In genomic region chr6:25280617-25280990, GRCh38 we compare ENCODE assay signal across 9 cellular contexts. TPM values are rescaled to one million over a fixed set of nuclear protein-coding genes. Genes with fewer than 3 reads are reported as not detected.
DNase-seq lines count a peak whose midpoint lies in the region; ATAC-seq lines count a peak whose summit lies in the region.
"Had no signal": no experiment of that assay in that cellular context is flagged by ENCODE, and none has a peak within 500 bp of the region (broad histone marks: within the 10 kb centered on the region; RNA-seq: fewer than 3 reads in every experiment).

No MANE protein-coding gene starts in this region.

- H3K9ac ChIP-seq in subcutaneous abdominal adipose tissue (ENCODE audit: low read length in 5 of 5) = peak overlapping the region in 1 of 5 donors; percentile 73

- H3K9me3 Mint-ChIP-seq in T-helper 2 cell treated with Interferon-gamma antibody and Interleukin-4, amounts not matched to agents 5 μg/mL and 100 μg/mL, for 36 hours = no peaks in the 10 kb centered on the region
- no peaks in the 10 kb centered on the region for H3K9me3 Mint-ChIP-seq in activated CD8-positive, alpha-beta T cell treated with anti-CD3 and anti-CD28 coated beads, Interleukin-2, amount 10 ng/mL, durations not matched to agents 7 days and 5 days (ENCODE audit: insufficient read depth)
- no peaks in the 10 kb centered on the region for H3K9me3 Mint-ChIP-seq in immature natural killer cell

- H3K4me1 Mint-ChIP-seq in T-helper 2 cell treated with Interferon-gamma antibody and Interleukin-4, amounts not matched to agents 5 μg/mL and 100 μg/mL, for 36 hours (ENCODE audit: low read depth) = peaks cover 20% of the 10 kb centered on the region
- peaks cover 20% of the 10 kb centered on the region for H3K4me1 Mint-ChIP-seq in activated CD8-positive, alpha-beta T cell treated with anti-CD3 and anti-CD28 coated beads, Interleukin-2, amount 10 ng/mL, durations not matched to agents 7 days and 5 days (ENCODE audit: low read depth)
- H3K4me1 Mint-ChIP-seq in immature natural killer cell = peaks cover 18 to 26% of the 10 kb centered on the region in 2 donors

- H3K36me3 ChIP-seq in subcutaneous abdominal adipose tissue (ENCODE audit: control insufficient read depth in 5 of 5, insufficient read depth in 5 of 5, low read length in 5 of 5) = peaks cover 0 to 2% (median 0%) of the 10 kb centered on the region in 5 donors

- CTCF ChIA-PET in activated CD8-positive, alpha-beta T cell treated with anti-CD3 and anti-CD28 coated beads, Interleukin-2, amount 10 ng/mL, durations not matched to agents 7 days and 5 days (lab: Charles Lee) = interaction anchor here (2.9 to 6.6 kb wide), 4 partner anchors 15 to 208 kb away, joined by 22 to 233 read pairs (median 46); no protein-coding TSS in a partner anchor

- no peaks in the 10 kb centered on the region for H3K36me3 Mint-ChIP-seq in T-helper 2 cell treated with Interferon-gamma antibody and Interleukin-4, amounts not matched to agents 5 μg/mL and 100 μg/mL, for 36 hours (ENCODE audit: low read depth)
- peaks cover 3% of the 10 kb centered on the region for H3K36me3 Mint-ChIP-seq in activated CD8-positive, alpha-beta T cell treated with anti-CD3 and anti-CD28 coated beads, Interleukin-2, amount 10 ng/mL, durations not matched to agents 7 days and 5 days (ENCODE audit: low read depth)
- H3K36me3 Mint-ChIP-seq in immature natural killer cell = no peaks in the 10 kb centered on the region

- POLR2A ChIA-PET in activated CD8-positive, alpha-beta T cell treated with anti-CD3 and anti-CD28 coated beads, Interleukin-2, amount 10 ng/mL, durations not matched to agents 7 days and 5 days (lab: Charles Lee) = no interaction called here

- no peak for DNase-seq in T-helper 2 cell treated with Interferon-gamma antibody and Interleukin-4, amounts not matched to agents 5 μg/mL and 100 μg/mL, for 36 hours (ENCODE audit: low spot score)
- no peak for DNase-seq in T-helper 2 cell
- DNase-seq in activated CD8-positive, alpha-beta T cell treated with anti-CD3 and anti-CD28 coated beads, Interleukin-2, amount 10 ng/mL, durations not matched to agents 7 days and 5 days = no peak
- no peak for DNase-seq in immature natural killer cell
- no peak for DNase-seq in amniotic stem cell (lab: John Stamatoyannopoulos, UW)
- DNase-seq in NK-92 treated with Interleukin-12 subunit alpha and Interleukin-12 subunit beta, amount 100 ng/mL, for 24 hours (lab: John Stamatoyannopoulos, UW) = no peak
- DNase-seq: MV-4-11 had no signal

- ATAC-seq in activated CD8-positive, alpha-beta T cell treated with anti-CD3 and anti-CD28 coated beads, Interleukin-2, amount 10 ng/mL, durations not matched to agents 7 days and 5 days = no peak
- no peak for ATAC-seq in HG03159 (IDR thresholded peaks at IDR 0.05; ENCODE audit: unreplicated experiment)

- peak overlapping the region; percentile 89 for H3K4me3 Mint-ChIP-seq in T-helper 2 cell treated with Interferon-gamma antibody and Interleukin-4, amounts not matched to agents 5 μg/mL and 100 μg/mL, for 36 hours
- peak overlapping the region; percentile 76 for H3K4me3 Mint-ChIP-seq in activated CD8-positive, alpha-beta T cell treated with anti-CD3 and anti-CD28 coated beads, Interleukin-2, amount 10 ng/mL, durations not matched to agents 7 days and 5 days
- peak overlapping the region; percentile 68 to 85 (median 80) for H3K4me3 Mint-ChIP-seq in immature natural killer cell

- peaks cover 4 to 30% (median 25%) of the 10 kb centered on the region in 5 donors for H3K4me1 ChIP-seq in subcutaneous abdominal adipose tissue (ENCODE audit: control insufficient read depth in 5 of 5, insufficient read depth in 5 of 5, low read length in 5 of 5)

- no peak overlapping the region for H3K27ac Mint-ChIP-seq in T-helper 2 cell treated with Interferon-gamma antibody and Interleukin-4, amounts not matched to agents 5 μg/mL and 100 μg/mL, for 36 hours
- H3K27ac Mint-ChIP-seq in activated CD8-positive, alpha-beta T cell treated with anti-CD3 and anti-CD28 coated beads, Interleukin-2, amount 10 ng/mL, durations not matched to agents 7 days and 5 days = peak overlapping the region; percentile 48
- H3K27ac Mint-ChIP-seq in immature natural killer cell = peak overlapping the region in 1 of 6 donors; percentile 80

- peaks cover 0 to 3% (median 0%) of the 10 kb centered on the region in 5 donors for H3K27me3 ChIP-seq in subcutaneous abdominal adipose tissue (ENCODE audit: control insufficient read depth in 5 of 5, insufficient read depth in 4 of 5, low read length in 5 of 5)

- no peaks in the 10 kb centered on the region for H3K9me3 ChIP-seq in subcutaneous abdominal adipose tissue (ENCODE audit: control insufficient read depth in 5 of 5, low read length in 5 of 5)

- H3K27me3 Mint-ChIP-seq in T-helper 2 cell treated with Interferon-gamma antibody and Interleukin-4, amounts not matched to agents 5 μg/mL and 100 μg/mL, for 36 hours (ENCODE audit: low read depth) = peaks cover 20% of the 10 kb centered on the region
- peaks cover 6% of the 10 kb centered on the region for H3K27me3 Mint-ChIP-seq in activated CD8-positive, alpha-beta T cell treated with anti-CD3 and anti-CD28 coated beads, Interleukin-2, amount 10 ng/mL, durations not matched to agents 7 days and 5 days (ENCODE audit: low read depth)
- peaks cover 7 to 20% (median 14%) of the 10 kb centered on the region in 3 donors for H3K27me3 Mint-ChIP-seq in immature natural killer cell (ENCODE audit: low read depth in 3 of 3)

- H3K27ac ChIP-seq in subcutaneous abdominal adipose tissue (ENCODE audit: low read depth, low read length) = no peak overlapping the region

- H3K4me3 ChIP-seq in subcutaneous abdominal adipose tissue (ENCODE audit: low read depth in 1 of 5, low read length in 5 of 5) = peak overlapping the region; percentile 70 to 95 (median 81)

RNA-seq across cellular contexts. Expression of gene CARMIL1, which starts 1.4 kb away (rescaled TPM):
- total RNA-seq in activated CD8-positive, alpha-beta T cell treated with anti-CD3 and anti-CD28 coated beads, Interleukin-2, amount 10 ng/mL, durations not matched to agents 7 days and 5 days = 1 to 10 TPM; 4.6 to 4.8 TPM
- polyA plus RNA-seq in immature natural killer cell = under 1 TPM in 1 of 3 donors, not detected in 2; 0.12 TPM
